Comparison of ENCODE assay signal across 35 cellular contexts in genomic region chr20:51002633-51003032, GRCh38. TPM values are rescaled to one million over a fixed set of nuclear protein-coding genes. Genes with fewer than 3 reads are reported as not detected.
"Had no signal": no experiment of that assay in that cellular context is flagged by ENCODE, and none has a peak within 500 bp of the region (broad histone marks: within the 10 kb centered on the region; RNA-seq: fewer than 3 reads in every experiment).

No MANE protein-coding gene starts in this region.

- H3K27ac ChIP-seq: adrenal gland, body of pancreas, breast epithelium, cardiac muscle cell, coronary artery, dorsolateral prefrontal cortex had no signal

- H3K27me3 ChIP-seq: body of pancreas, breast epithelium, cardiac muscle cell had no signal

- H3K27ac Mint-ChIP-seq: activated CD4-positive, alpha-beta memory T cell treated with anti-CD3 and anti-CD28 coated beads for 36 hours; activated CD4-positive, alpha-beta T cell treated with anti-CD3 and anti-CD28 coated beads for 36 hours; activated CD4-positive, alpha-beta T cell treated with anti-CD3 and anti-CD28 coated beads, Interleukin-2, amount 10 ng/mL, durations not matched to agents 24 days and 14 days; activated CD8-positive, alpha-beta memory T cell treated with anti-CD3 and anti-CD28 coated beads, Interleukin-2, amount 10 ng/mL, durations not matched to agents 7 days and 5 days; activated CD8-positive, alpha-beta T cell treated with anti-CD3 and anti-CD28 coated beads, Interleukin-2, amount 10 ng/mL, durations not matched to agents 7 days and 5 days; activated naive CD4-positive, alpha-beta T cell treated with anti-CD3 and anti-CD28 coated beads for 36 hours; activated naive CD4-positive, alpha-beta T cell treated with anti-CD3 and anti-CD28 coated beads, Interleukin-2, amount 50 U/mL, for 24 hours; activated naive CD8-positive, alpha-beta T cell treated with anti-CD3 and anti-CD28 coated beads for 36 hours; activated naive CD8-positive, alpha-beta T cell treated with anti-CD3 and anti-CD28 coated beads, Interleukin-2, amount 50 U/mL, for 24 hours; activated T-helper 1 cell treated with anti-CD3 and anti-CD28 coated beads, Interleukin-12 subunit alpha, Interleukin-12 subunit beta, Interleukin-2, Interleukin-4 antibody, amounts not matched to agents 30 ng/mL and 10 ng/mL and 1 ng/mL, durations not matched to agents 14 hours and 24 hours and 36 hours; activated T-helper 2 cell treated with anti-CD3 and anti-CD28 coated beads, Interferon-gamma antibody, Interleukin-2, Interleukin-4, amounts not matched to agents 10 μg/mL and 5 μg/mL and 100 μg/mL, durations not matched to agents 14 hours and 24 hours and 36 hours; dendritic cell treated with granulocyte-macrophage colony-stimulating factor and Interleukin-4, amounts not matched to agents 40 ng/mL and 50 ng/mL, for 4 days; endodermal cell had no signal

- H3K36me3 ChIP-seq: adrenal gland, breast epithelium had no signal

- H3K9me3 ChIP-seq: adrenal gland, body of pancreas, breast epithelium had no signal

- H3K9me3 Mint-ChIP-seq: activated CD4-positive, alpha-beta memory T cell treated with anti-CD3 and anti-CD28 coated beads for 36 hours; activated CD4-positive, alpha-beta T cell treated with anti-CD3 and anti-CD28 coated beads, Interleukin-2, amount 10 ng/mL, durations not matched to agents 24 days and 14 days; activated naive CD4-positive, alpha-beta T cell treated with anti-CD3 and anti-CD28 coated beads for 36 hours; activated naive CD4-positive, alpha-beta T cell treated with anti-CD3 and anti-CD28 coated beads, Interleukin-2, amount 50 U/mL, for 24 hours; activated naive CD8-positive, alpha-beta T cell treated with anti-CD3 and anti-CD28 coated beads for 36 hours; activated naive CD8-positive, alpha-beta T cell treated with anti-CD3 and anti-CD28 coated beads, Interleukin-2, amount 50 U/mL, for 24 hours; activated T-helper 1 cell treated with anti-CD3 and anti-CD28 coated beads, Interleukin-12 subunit alpha, Interleukin-12 subunit beta, Interleukin-2, Interleukin-4 antibody, amounts not matched to agents 30 ng/mL and 10 ng/mL and 1 ng/mL, durations not matched to agents 14 hours and 24 hours and 36 hours; activated T-helper 2 cell treated with anti-CD3 and anti-CD28 coated beads, Interferon-gamma antibody, Interleukin-2, Interleukin-4, amounts not matched to agents 10 μg/mL and 5 μg/mL and 100 μg/mL, durations not matched to agents 14 hours and 24 hours and 36 hours; dendritic cell treated with granulocyte-macrophage colony-stimulating factor and Interleukin-4, amounts not matched to agents 40 ng/mL and 50 ng/mL, for 4 days; endodermal cell had no signal

- H3K36me3 Mint-ChIP-seq: activated CD4-positive, alpha-beta memory T cell treated with anti-CD3 and anti-CD28 coated beads for 36 hours; activated CD8-positive, alpha-beta memory T cell treated with anti-CD3 and anti-CD28 coated beads, Interleukin-2, amount 10 ng/mL, durations not matched to agents 7 days and 5 days; activated naive CD4-positive, alpha-beta T cell treated with anti-CD3 and anti-CD28 coated beads, Interleukin-2, amount 50 U/mL, for 24 hours; activated naive CD8-positive, alpha-beta T cell treated with anti-CD3 and anti-CD28 coated beads for 36 hours had no signal

- H3K4me1 ChIP-seq: adrenal gland, body of pancreas, breast epithelium had no signal

- H3K4me3 ChIP-seq: adrenal gland, body of pancreas, breast epithelium, cardiac muscle cell, coronary artery, dorsolateral prefrontal cortex had no signal

- FAIRE-seq: frontal cortex had no signal

- H3K4me3 Mint-ChIP-seq: activated CD4-positive, alpha-beta memory T cell treated with anti-CD3 and anti-CD28 coated beads for 36 hours; activated CD4-positive, alpha-beta T cell treated with anti-CD3 and anti-CD28 coated beads for 36 hours; activated CD4-positive, alpha-beta T cell treated with anti-CD3 and anti-CD28 coated beads, Interleukin-2, amount 10 ng/mL, durations not matched to agents 24 days and 14 days; activated CD8-positive, alpha-beta memory T cell treated with anti-CD3 and anti-CD28 coated beads, Interleukin-2, amount 10 ng/mL, durations not matched to agents 7 days and 5 days; activated CD8-positive, alpha-beta T cell treated with anti-CD3 and anti-CD28 coated beads, Interleukin-2, amount 10 ng/mL, durations not matched to agents 7 days and 5 days; activated naive CD4-positive, alpha-beta T cell treated with anti-CD3 and anti-CD28 coated beads for 36 hours; activated naive CD4-positive, alpha-beta T cell treated with anti-CD3 and anti-CD28 coated beads, Interleukin-2, amount 50 U/mL, for 24 hours; activated naive CD8-positive, alpha-beta T cell treated with anti-CD3 and anti-CD28 coated beads for 36 hours; activated naive CD8-positive, alpha-beta T cell treated with anti-CD3 and anti-CD28 coated beads, Interleukin-2, amount 50 U/mL, for 24 hours; activated T-helper 1 cell treated with anti-CD3 and anti-CD28 coated beads, Interleukin-12 subunit alpha, Interleukin-12 subunit beta, Interleukin-2, Interleukin-4 antibody, amounts not matched to agents 30 ng/mL and 10 ng/mL and 1 ng/mL, durations not matched to agents 14 hours and 24 hours and 36 hours; dendritic cell treated with granulocyte-macrophage colony-stimulating factor and Interleukin-4, amounts not matched to agents 40 ng/mL and 50 ng/mL, for 4 days; endodermal cell had no signal

- H3K4me1 Mint-ChIP-seq: activated CD8-positive, alpha-beta memory T cell treated with anti-CD3 and anti-CD28 coated beads, Interleukin-2, amount 10 ng/mL, durations not matched to agents 7 days and 5 days; activated naive CD4-positive, alpha-beta T cell treated with anti-CD3 and anti-CD28 coated beads, Interleukin-2, amount 50 U/mL, for 24 hours; activated naive CD8-positive, alpha-beta T cell treated with anti-CD3 and anti-CD28 coated beads for 36 hours; endodermal cell had no signal

- DNase-seq: activated CD4-positive, alpha-beta memory T cell treated with anti-CD3 and anti-CD28 coated beads for 36 hours; activated CD4-positive, alpha-beta T cell treated with anti-CD3 and anti-CD28 coated beads for 36 hours; activated CD4-positive, alpha-beta T cell treated with anti-CD3 and anti-CD28 coated beads, Interleukin-2, amount 10 ng/mL, durations not matched to agents 24 days and 14 days; activated CD4-positive, CD25-positive, alpha-beta regulatory T cell; activated CD4-positive, CD25-positive, alpha-beta regulatory T cell treated with anti-CD3 and anti-CD28 coated beads, Interleukin-2, amount 50 U/mL, for 72 hours; activated CD8-positive, alpha-beta memory T cell treated with anti-CD3 and anti-CD28 coated beads, Interleukin-2, amount 10 ng/mL, durations not matched to agents 7 days and 5 days; activated CD8-positive, alpha-beta memory T cell treated with anti-CD3 and anti-CD28 coated beads, Interleukin-2, amount 50 U/mL, for 4 hours; activated CD8-positive, alpha-beta T cell treated with anti-CD3 and anti-CD28 coated beads, Interleukin-2, amount 10 ng/mL, durations not matched to agents 7 days and 5 days; activated effector memory CD4-positive, alpha-beta T cell treated with anti-CD3 and anti-CD28 coated beads, Interleukin-2, amount 50 U/mL, for 16 hours; activated naive CD4-positive, alpha-beta T cell treated with anti-CD3 and anti-CD28 coated beads for 36 hours; activated naive CD8-positive, alpha-beta T cell treated with anti-CD3 and anti-CD28 coated beads for 36 hours; activated naive CD8-positive, alpha-beta T cell treated with anti-CD3 and anti-CD28 coated beads, Interleukin-2, amount 50 U/mL, for 24 hours; activated T-cell treated with anti-CD3 and anti-CD28 coated beads, Interleukin-2, amount 50 U/mL, for 1 hour; activated T-cell treated with anti-CD3 and anti-CD28 coated beads, Interleukin-2, amount 50 U/mL, for 48 hours; adrenal gland; amygdala; aorta; body of pancreas; central memory CD4-positive, alpha-beta T cell; cerebellar nuclear complex; dorsolateral prefrontal cortex; effector memory CD4-positive, alpha-beta T cell; endodermal cell; foreskin fibroblast; head of caudate nucleus; T-helper 2 cell had no signal

- ATAC-seq: activated CD4-positive, alpha-beta T cell treated with anti-CD3 and anti-CD28 coated beads for 36 hours; activated CD8-positive, alpha-beta memory T cell treated with anti-CD3 and anti-CD28 coated beads, Interleukin-2, amount 10 ng/mL, durations not matched to agents 7 days and 5 days; activated CD8-positive, alpha-beta T cell treated with anti-CD3 and anti-CD28 coated beads, Interleukin-2, amount 10 ng/mL, durations not matched to agents 7 days and 5 days; activated naive CD8-positive, alpha-beta T cell treated with anti-CD3 and anti-CD28 coated beads, Interleukin-2, amount 50 U/mL, for 24 hours; body of pancreas; esophagus mucosa had no signal

RNA-seq across cellular contexts. Expression of gene KCNG1, which starts 20.3 kb away (rescaled TPM):
- total RNA-seq: activated CD8-positive, alpha-beta T cell treated with anti-CD3 and anti-CD28 coated beads, Interleukin-2, amount 10 ng/mL, durations not matched to agents 7 days and 5 days had no signal
